ENCODE assay signal across 8 cellular contexts in the genomic region with DNA sequence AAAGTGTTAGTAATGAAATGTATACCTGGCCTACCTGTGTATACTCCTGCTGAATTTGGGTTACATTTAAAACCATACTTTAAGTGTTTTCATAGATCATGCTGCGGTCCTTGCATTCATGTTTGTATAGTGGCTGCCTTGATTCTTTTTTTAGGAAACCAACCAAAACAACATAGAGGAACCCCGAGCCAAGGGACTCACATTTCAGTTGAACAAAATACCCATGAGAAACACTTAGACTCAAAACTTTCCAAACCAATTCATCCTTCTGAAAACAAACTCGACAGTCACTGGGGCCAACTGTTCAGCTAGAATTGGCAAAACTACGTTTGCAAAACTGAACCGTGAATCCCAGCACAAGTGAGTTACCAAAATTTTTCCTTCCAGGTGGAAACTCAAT. TPM values are rescaled to one million over a fixed set of nuclear protein-coding genes. Genes with fewer than 3 reads are reported as not detected.
DNase-seq lines count a peak whose midpoint lies in the region; ATAC-seq and TF ChIP-seq lines count a peak whose summit lies in the region.

No MANE protein-coding gene starts in this region.

- no peaks in the 10 kb centered on the region for H3K27me3 Mint-ChIP-seq in chondrocyte (ENCODE audit: low read depth)

- peak overlapping the region; percentile 76 for H3K4me3 ChIP-seq in AG04449 (ENCODE audit: low read depth, low read length)
- peak overlapping the region; percentile 75 for H3K4me3 ChIP-seq in Jurkat, Clone E6-1 (ENCODE audit: low read length)
- H3K4me3 ChIP-seq in muscle layer of colon (ENCODE audit: low read depth in 1 of 2, low read length in 2 of 2): peak overlapping the region; percentile 52 to 64

- peak overlapping the region; percentile 4 for H3K9ac ChIP-seq in muscle layer of colon (ENCODE audit: low read length)

- H3K36me3 Mint-ChIP-seq in chondrocyte (ENCODE audit: low read depth): no peaks in the 10 kb centered on the region

- H3K4me3 Mint-ChIP-seq in chondrocyte (ENCODE audit: unreplicated experiment): peak overlapping the region; percentile 97

- H3K4me1 Mint-ChIP-seq in chondrocyte (ENCODE audit: low read depth): peaks cover 24% of the 10 kb centered on the region

- H3K9me3 ChIP-seq in muscle layer of colon (ENCODE audit: low read length): no peaks in the 10 kb centered on the region

- H3K9me3 Mint-ChIP-seq in chondrocyte (ENCODE audit: low read depth): peaks cover 3% of the 10 kb centered on the region

- DNase-seq in AG04449 (ENCODE audit: low read depth, low spot score): no peak
- no peak for DNase-seq in Jurkat, Clone E6-1 (ENCODE audit: low read depth, low spot score)
- no peak for DNase-seq in chondrocyte (ENCODE audit: low spot score)
- no peak for DNase-seq in COLO829 (ENCODE audit: low spot score)
- DNase-seq in cerebellum (ENCODE audit: low spot score): no peak
- no peak for DNase-seq in GM19238 (ENCODE audit: insufficient read length, low spot score)

- no peaks in the 10 kb centered on the region for H3K36me3 ChIP-seq in muscle layer of colon (ENCODE audit: insufficient read depth, low read length)

- POLR2A ChIA-PET in AG04449 (lab: Yijun Ruan, JAX): no interaction called here

- no peaks in the 10 kb centered on the region for H3K27me3 ChIP-seq in muscle layer of colon (ENCODE audit: control insufficient read depth in 1 of 2, insufficient read depth in 2 of 2, low read length in 2 of 2)

- ATAC-seq in GM18861 (IDR thresholded peaks at IDR 0.05; ENCODE audit: unreplicated experiment): no peak

- CTCF ChIA-PET in AG04449 (lab: Yijun Ruan, JAX): interaction anchor here (1.5 kb wide), 1 partner anchor 42 kb away, joined by 3 read pairs; no protein-coding TSS in a partner anchor

- TF ChIP-seq CTCF in AG04449 (IDR thresholded peaks at IDR 0.05; ENCODE audit: insufficient read depth, low read length, missing control alignments): no peak
- no peak for TF ChIP-seq CTCF in chondrocyte (IDR thresholded peaks at IDR 0.05)

- peaks cover 26% of the 10 kb centered on the region for H3K4me1 ChIP-seq in muscle layer of colon (ENCODE audit: insufficient read depth, low read length)

- peak overlapping the region; percentile 69 for H3K27ac Mint-ChIP-seq in chondrocyte (ENCODE audit: unreplicated experiment)

- H3K27ac ChIP-seq in muscle layer of colon (ENCODE audit: low read depth, low read length): peak overlapping the region; percentile 53

RNA-seq across cellular contexts. Expression of a gene that starts 1.4 kb away (rescaled TPM):
- 31.7 TPM for polyA plus RNA-seq in Jurkat, Clone E6-1 (2012; ENCODE audit: insufficient read depth, insufficient read length)
- total RNA-seq in chondrocyte (27.8 to 39.6 TPM (median 28.3 TPM) in 3 replicates), cerebellum (69.7 TPM)
